In genomic region chr1:116260621-116261020, GRCh38 we compare ENCODE assay signal across 19 cellular contexts.
"Had no signal": no experiment of that assay in that cellular context is flagged by ENCODE, and none has a peak within 500 bp of the region (broad histone marks: within the 10 kb centered on the region; RNA-seq: fewer than 3 reads in every experiment).

No MANE protein-coding gene starts in this region.

- H3K4me3 Mint-ChIP-seq: endodermal cell, memory B cell, naive B cell, nephron had no signal

- H3K36me3 Mint-ChIP-seq: memory B cell, naive B cell had no signal

- H3K27me3 ChIP-seq: sigmoid colon, suprapubic skin, thyroid gland, upper lobe of left lung, uterus had no signal

- DNase-seq: cerebellar nuclear complex; dermis blood vessel endothelial cell; endodermal cell; head of caudate nucleus; hypothalamus; left ventricle myocardium inferior; lower lobe of right lung; midbrain; naive B cell; sigmoid colon; stimulated activated CD4-positive, alpha-beta T cell treated with anti-CD3 and anti-CD28 coated beads, Interleukin-12 subunit alpha, Interleukin-12 subunit beta, amount 100 ng/mL, for 4 hours; stimulated activated naive CD4-positive, alpha-beta T cell; thyroid gland; upper lobe of left lung; uterus had no signal

- H3K9me3 ChIP-seq: left ventricle myocardium inferior, lower lobe of right lung, sigmoid colon, suprapubic skin, thyroid gland, upper lobe of left lung, uterus had no signal

- H3K36me3 ChIP-seq: left ventricle myocardium inferior, lower lobe of right lung, sigmoid colon, suprapubic skin, thyroid gland, upper lobe of left lung, uterus had no signal

- H3K9me3 Mint-ChIP-seq: endodermal cell, memory B cell, naive B cell, nephron had no signal

- H3K27ac ChIP-seq: left ventricle myocardium inferior, lower lobe of right lung, sigmoid colon, skin epidermis, suprapubic skin, thyroid gland, upper lobe of left lung, uterus had no signal

- ATAC-seq: lower lobe of right lung had no signal

- H3K27ac Mint-ChIP-seq: memory B cell, naive B cell had no signal

- H3K4me3 ChIP-seq: left ventricle myocardium inferior, lower lobe of right lung, sigmoid colon, skin epidermis, suprapubic skin, thyroid gland, upper lobe of left lung, uterus had no signal

- H3K4me1 ChIP-seq: sigmoid colon, upper lobe of left lung, uterus had no signal
